ENCODE assay signal across 8 cellular contexts in genomic region chr3:143207338-143207961, GRCh38.
DNase-seq lines count a peak whose midpoint lies in the region; ATAC-seq and TF ChIP-seq lines count a peak whose summit lies in the region.

No MANE protein-coding gene starts in this region.

- no peaks in the 10 kb centered on the region for H3K36me3 ChIP-seq in testis (ENCODE audit: low read depth, missing control alignments)

- CTCF ChIA-PET in GM10248 (lab: Yijun Ruan, JAX): interaction anchor here (0.9 to 2.0 kb wide), 5 partner anchors 9 to 222 kb away, joined by 3 to 12 read pairs (median 4); no protein-coding TSS in a partner anchor

- peak; percentile 92 for ATAC-seq in GM21367 (IDR thresholded peaks at IDR 0.05; ENCODE audit: unreplicated experiment)
- ATAC-seq in HG03520 (IDR thresholded peaks at IDR 0.05; ENCODE audit: unreplicated experiment): peak; percentile 72

- H3K4me1 ChIP-seq in testis: no peaks in the 10 kb centered on the region

- H3K27me3 ChIP-seq in testis: no peaks in the 10 kb centered on the region

- intact Hi-C loops in posterior cingulate gyrus (cut with DNase I) (no loop called here), testis (cut with DNase I; ENCODE audit: low total_unique reads) (no loop called here)

- no peak overlapping the region for H3K4me3 ChIP-seq in testis

- DNase-seq in GM10248 (ENCODE audit: extremely low spot score) (peak; percentile 58), brain pericyte (ENCODE audit: low read depth, low spot score) (peak; percentile 25), T-helper 9 cell (no peak), posterior cingulate gyrus (no peak), testis (no peak)
- no peak for DNase-seq in central memory CD4-positive, alpha-beta T cell

- H3K27ac ChIP-seq in testis: no peak overlapping the region

- H3K9me3 ChIP-seq in testis: no peaks in the 10 kb centered on the region

- TF ChIP-seq CTCF in GM10248 (IDR thresholded peaks at IDR 0.05; ENCODE audit: control extremely low read depth, extremely low read depth, low read depth, missing control alignments) (no peak), testis (IDR thresholded peaks at IDR 0.05) (no peak)

- 89 to 92% methylated on average over 1 of the region's 1 CpG for WGBS in testis, 2 donors

- POLR2A ChIA-PET in GM10248 (lab: Yijun Ruan, JAX): interaction anchor here (0.6 to 1.5 kb wide), 2 partner anchors 16 to 49 kb away, joined by 3 to 5 read pairs; no protein-coding TSS in a partner anchor

- TF ChIP-seq POLR2A in testis (IDR thresholded peaks at IDR 0.05): no peak

Comparison
In these comparisons a context has a peak if more than half of its experiments do, and no peak if none do; other contexts are left out.
1. DNase-seq: peak in GM10248 (single experiment) and brain pericyte (single experiment); none in T-helper 9 cell (single experiment), posterior cingulate gyrus (0 of 10), testis (single experiment) and central memory CD4-positive, alpha-beta T cell (single experiment).